ENCODE assay signal across 9 cellular contexts in the genomic region with DNA sequence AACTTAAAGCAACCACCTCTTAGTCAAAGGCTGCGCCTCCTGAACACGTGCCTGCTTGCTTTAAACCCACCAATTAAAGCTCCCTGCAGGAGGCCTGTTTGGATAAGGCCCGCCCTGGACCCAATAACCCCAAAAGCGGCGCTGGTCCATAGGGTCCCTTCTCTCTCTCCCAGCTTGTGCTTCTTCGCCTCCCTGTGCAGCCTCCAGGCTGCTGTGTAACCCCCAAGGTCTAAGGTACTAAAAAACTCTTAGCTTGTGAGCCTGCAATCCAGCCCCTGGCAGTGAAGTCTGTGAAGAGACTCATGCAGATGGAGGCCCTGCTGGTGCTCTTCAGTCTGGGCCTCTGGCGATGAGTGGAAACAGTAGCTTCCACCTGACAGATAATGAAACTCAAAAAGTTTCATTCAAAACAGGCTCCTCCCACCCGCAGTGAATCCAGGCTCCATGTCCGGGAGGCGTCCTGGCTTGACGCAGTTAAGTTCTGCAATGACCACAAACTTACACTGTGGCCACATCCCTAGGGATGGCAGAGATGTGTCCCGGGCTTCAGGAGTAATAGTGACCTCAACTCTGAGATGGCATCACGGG.
A peak's percentile ranks its signal among the peaks of the same experiment; 100 is the strongest.
DNase-seq lines count a peak whose midpoint lies in the region; ATAC-seq and TF ChIP-seq lines count a peak whose summit lies in the region.
"Had no signal": no experiment of that assay in that cellular context is flagged by ENCODE, and none has a peak within 500 bp of the region (broad histone marks: within the 10 kb centered on the region; RNA-seq: fewer than 3 reads in every experiment).

No MANE protein-coding gene starts in this region.

- H3K27me3 Mint-ChIP-seq in CD14-positive monocyte (ENCODE audit: low read depth in 3 of 3) (peaks cover 0 to 2% (median 0%) of the 10 kb centered on the region in 3 donors), memory B cell (no peaks in the 10 kb centered on the region), Calu3 (ENCODE audit: unreplicated experiment) (no peaks in the 10 kb centered on the region)
- H3K27me3 Mint-ChIP-seq in T-helper 2 cell treated with Interferon-gamma antibody and Interleukin-4, amounts not matched to agents 5 μg/mL and 100 μg/mL, for 36 hours (ENCODE audit: low read depth) = no peaks in the 10 kb centered on the region

- H3K4me1 Mint-ChIP-seq in CD14-positive monocyte (peaks cover 28% of the 10 kb centered on the region), memory B cell (peaks cover 31% of the 10 kb centered on the region), Calu3 (ENCODE audit: low read depth, unreplicated experiment) (no peaks in the 10 kb centered on the region)
- peaks cover 38% of the 10 kb centered on the region for H3K4me1 Mint-ChIP-seq in T-helper 2 cell treated with Interferon-gamma antibody and Interleukin-4, amounts not matched to agents 5 μg/mL and 100 μg/mL, for 36 hours (ENCODE audit: low read depth)

- CTCF ChIA-PET in Calu3 (lab: Charles Lee) = no interaction called here

- no peak for DNase-seq in CD14-positive monocyte (ENCODE audit: low spot score)
- peak; percentile 63 for DNase-seq in T-helper 2 cell treated with Interferon-gamma antibody and Interleukin-4, amounts not matched to agents 5 μg/mL and 100 μg/mL, for 36 hours (ENCODE audit: low spot score)
- no peak for DNase-seq in memory B cell (ENCODE audit: low spot score in 2 of 2)
- no peak for DNase-seq in Calu3
- DNase-seq in effector CD4-positive, alpha-beta T cell = no peak
- DNase-seq in OCI-M2 (lab: John Stamatoyannopoulos, UW; ENCODE audit: unreplicated experiment) = no peak
- DNase-seq: C1 segment of cervical spinal cord had no signal

- no TSS peak for BruUV-seq in Calu3 (replicated peaks; lab: Mats Ljungman, UMichigan)

- H3K4me3 Mint-ChIP-seq in CD14-positive monocyte = no peak overlapping the region
- peak overlapping the region; percentile 75 for H3K4me3 Mint-ChIP-seq in T-helper 2 cell treated with Interferon-gamma antibody and Interleukin-4, amounts not matched to agents 5 μg/mL and 100 μg/mL, for 36 hours
- no peak overlapping the region for H3K4me3 Mint-ChIP-seq in memory B cell
- no peak overlapping the region for H3K4me3 Mint-ChIP-seq in Calu3 (ENCODE audit: low read depth, unreplicated experiment)

- H3K27ac Mint-ChIP-seq in CD14-positive monocyte (peak overlapping the region in 5 of 7 donors; percentile 2 to 81 (median 64)), memory B cell (peak overlapping the region; percentile 79), Calu3 (ENCODE audit: unreplicated experiment) (no peak overlapping the region)
- H3K27ac Mint-ChIP-seq in T-helper 2 cell treated with Interferon-gamma antibody and Interleukin-4, amounts not matched to agents 5 μg/mL and 100 μg/mL, for 36 hours = peak overlapping the region; percentile 97

- ATAC-seq in GM19438 (IDR thresholded peaks at IDR 0.05; ENCODE audit: low read depth, unreplicated experiment) (peak; percentile 62), memory B cell (ENCODE audit: low read depth) (peak; percentile 35), HG03196 (IDR thresholded peaks at IDR 0.05; ENCODE audit: unreplicated experiment) (no peak)

- H3K36me3 Mint-ChIP-seq in CD14-positive monocyte = peaks cover 91 to 92% of the 10 kb centered on the region in 2 donors
- H3K36me3 Mint-ChIP-seq in T-helper 2 cell treated with Interferon-gamma antibody and Interleukin-4, amounts not matched to agents 5 μg/mL and 100 μg/mL, for 36 hours (ENCODE audit: low read depth) = peaks cover 37% of the 10 kb centered on the region
- peaks cover 29% of the 10 kb centered on the region for H3K36me3 Mint-ChIP-seq in memory B cell
- H3K36me3 Mint-ChIP-seq in Calu3 (ENCODE audit: insufficient read depth, unreplicated experiment) = no peaks in the 10 kb centered on the region

- TF ChIP-seq CTCF in CD14-positive monocyte (IDR thresholded peaks at IDR 0.05) (no peak), Calu3 (IDR thresholded peaks at IDR 0.05; ENCODE audit: unreplicated experiment) (no peak)

- H3K9me3 Mint-ChIP-seq in CD14-positive monocyte = peaks cover 0 to 1% (median 0%) of the 10 kb centered on the region in 7 donors
- no peaks in the 10 kb centered on the region for H3K9me3 Mint-ChIP-seq in T-helper 2 cell treated with Interferon-gamma antibody and Interleukin-4, amounts not matched to agents 5 μg/mL and 100 μg/mL, for 36 hours
- H3K9me3 Mint-ChIP-seq in memory B cell = no peaks in the 10 kb centered on the region
- no peaks in the 10 kb centered on the region for H3K9me3 Mint-ChIP-seq in Calu3 (ENCODE audit: low read depth, unreplicated experiment)

- intact Hi-C loops in CD14-positive monocyte (cut with micrococcal nuclease) = no loop called here
- intact Hi-C loops in Calu3 (cut with micrococcal nuclease; ENCODE audit: unreplicated experiment) = no loop called here
